ENCODE assay signal across 16 cellular contexts in the genomic region with DNA sequence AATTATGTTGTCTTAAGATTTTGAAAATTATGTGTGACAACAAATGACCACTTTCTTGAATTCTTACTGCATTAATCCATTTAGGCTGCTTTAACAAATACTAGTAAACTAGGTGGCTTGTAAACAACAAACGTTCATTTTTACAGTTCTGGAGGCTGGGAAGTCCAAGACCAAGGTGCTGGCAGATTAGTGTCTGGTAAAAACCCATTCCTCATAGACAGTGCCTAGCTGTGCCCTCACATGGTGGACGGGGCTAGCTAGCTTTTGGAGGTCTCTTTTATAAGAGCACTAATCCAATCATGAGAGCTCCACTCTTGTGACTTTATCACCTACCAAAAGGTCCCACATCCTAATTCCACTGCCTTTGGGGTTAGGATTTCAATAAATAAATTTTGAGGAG.
DNase-seq lines count a peak whose midpoint lies in the region; ATAC-seq, FAIRE-seq and TF ChIP-seq lines count a peak whose summit lies in the region.
"Had no signal": no experiment of that assay in that cellular context is flagged by ENCODE, and none has a peak within 500 bp of the region (broad histone marks: within the 10 kb centered on the region; RNA-seq: fewer than 3 reads in every experiment).

No MANE protein-coding gene starts in this region.

- DNase-seq in mammary epithelial cell (no peak), NCI-H2107 (lab: John Stamatoyannopoulos, UW) (no peak)
- DNase-seq: BE2C; CD4-positive, alpha-beta memory T cell; DMS79; GOT3; H9 had no signal

- H3K4me1 ChIP-seq in HUES48 (ENCODE audit: control insufficient read depth, insufficient read depth, low read length) (peaks cover 10% of the 10 kb centered on the region; the same call in 1 of the 2 replicates), parathyroid adenoma (peaks cover 3% of the 10 kb centered on the region), mammary epithelial cell (ENCODE audit: insufficient read depth, low read length) (peaks cover 25% of the 10 kb centered on the region)
- H3K4me1 ChIP-seq: BE2C had no signal

- WGBS in mammary epithelial cell (ENCODE audit: low coverage, missing lambda C conversion rate): 86% methylated on average over 2 of the region's 2 CpGs

- H3K79me2 ChIP-seq in parathyroid adenoma: no peaks in the 10 kb centered on the region
- H3K79me2 ChIP-seq in mammary epithelial cell (ENCODE audit: insufficient read depth, low read length): no peaks in the 10 kb centered on the region

- H4K20me1 ChIP-seq in mammary epithelial cell (ENCODE audit: insufficient read depth, low read length): no peaks in the 10 kb centered on the region

- in situ Hi-C loops in mammary epithelial cell (cut with MboI; ENCODE audit: low sequenced_read_pairs in 2 of 2): no loop called here

- no peak for TF ChIP-seq CTCF in parathyroid adenoma (IDR thresholded peaks at IDR 0.05)
- TF ChIP-seq CTCF in mammary epithelial cell (conservative IDR thresholded peaks at IDR 0.05 in 1 of 2, IDR thresholded peaks at IDR 0.05 in 1 of 2; ENCODE audit: extremely low read depth in 1 of 2, insufficient read depth in 1 of 2, low read depth in 1 of 2, low read length in 2 of 2): no peak

- H3K27ac ChIP-seq in HUES48 (ENCODE audit: low read depth, low read length): peak overlapping the region; percentile 46
- peak overlapping the region; percentile 1 for H3K27ac ChIP-seq in parathyroid adenoma
- H3K27ac ChIP-seq in mammary epithelial cell (ENCODE audit: insufficient read depth, low read depth, low read length): no peak overlapping the region
- H3K27ac ChIP-seq: C4-2B had no signal

- no peaks in the 10 kb centered on the region for H3K9me3 ChIP-seq in HUES48 (ENCODE audit: control insufficient read depth, insufficient read depth, low read length)
- no peaks in the 10 kb centered on the region for H3K9me3 ChIP-seq in parathyroid adenoma (ENCODE audit: control insufficient read depth, low read length)
- no peaks in the 10 kb centered on the region for H3K9me3 ChIP-seq in mammary epithelial cell (replicated peaks; ENCODE audit: insufficient read depth, low read length)
- H3K9me3 ChIP-seq: BE2C had no signal

- no peak overlapping the region for H3K9ac ChIP-seq in HUES48 (ENCODE audit: low read depth, low read length)
- H3K9ac ChIP-seq in parathyroid adenoma: no peak overlapping the region
- no peak overlapping the region for H3K9ac ChIP-seq in mammary epithelial cell (ENCODE audit: insufficient read depth, low read length)

- ATAC-seq in GM19023 (IDR thresholded peaks at IDR 0.05; ENCODE audit: unreplicated experiment): no peak
- ATAC-seq: GM12878 had no signal

- H3K4me3 ChIP-seq in HUES48 (ENCODE audit: low read depth, low read length) (no peak overlapping the region), parathyroid adenoma (ENCODE audit: low read depth, low read length) (no peak overlapping the region), mammary epithelial cell (replicated peaks in 1 of 3; ENCODE audit: insufficient read depth in 1 of 3, low read depth in 2 of 3, low read length in 3 of 3) (no peak overlapping the region)
- H3K4me3 ChIP-seq: GM12878 had no signal

- no TSS peak for BruUV-seq in mammary epithelial cell (replicated peaks; lab: Mats Ljungman, UMichigan)

- peak; percentile 9 for FAIRE-seq in TTC549 (lab: Jason Lieb, UNC)
- FAIRE-seq in islet of Langerhans (lab: Jason Lieb, UNC): peak; percentile 36
- FAIRE-seq: A204.1, HTR-8/SVneo had no signal

- H2AFZ ChIP-seq in parathyroid adenoma: no peak overlapping the region
- no peak overlapping the region for H2AFZ ChIP-seq in mammary epithelial cell (ENCODE audit: low read depth, low read length)

- dilution Hi-C loops in mammary epithelial cell (cut with HindIII; ENCODE audit: low sequenced_read_pairs): no loop called here

- no peaks in the 10 kb centered on the region for H3K36me3 ChIP-seq in HUES48 (ENCODE audit: control insufficient read depth, insufficient read depth, low read length)
- no peaks in the 10 kb centered on the region for H3K36me3 ChIP-seq in parathyroid adenoma (ENCODE audit: control insufficient read depth, insufficient read depth, low read length)
- no peaks in the 10 kb centered on the region for H3K36me3 ChIP-seq in mammary epithelial cell (ENCODE audit: insufficient read depth, low read length)
- H3K36me3 ChIP-seq: BE2C had no signal

- H3K4me2 ChIP-seq in parathyroid adenoma (ENCODE audit: low read length) (no peak overlapping the region), mammary epithelial cell (ENCODE audit: insufficient read depth, low read depth, low read length) (no peak overlapping the region)

- CTCF ChIA-PET in mammary epithelial cell (lab: Charles Lee; ENCODE audit: low non-redundant PET): no interaction called here

- intact Hi-C loops in mammary epithelial cell (cut with micrococcal nuclease): no loop called here

- H3K27me3 ChIP-seq in HUES48 (ENCODE audit: control insufficient read depth, insufficient read depth, low read length) (no peaks in the 10 kb centered on the region), parathyroid adenoma (ENCODE audit: control insufficient read depth, insufficient read depth, low read length) (no peaks in the 10 kb centered on the region), mammary epithelial cell (ENCODE audit: insufficient read depth, low read length) (no peaks in the 10 kb centered on the region)
- H3K27me3 ChIP-seq: BE2C had no signal
